ENCODE assay signal across 26 cellular contexts in genomic region chr6:69775450-69775849, GRCh38.
"Had no signal": no experiment of that assay in that cellular context is flagged by ENCODE, and none has a peak within 500 bp of the region (broad histone marks: within the 10 kb centered on the region; RNA-seq: fewer than 3 reads in every experiment).

No MANE protein-coding gene starts in this region.

- H3K27me3 ChIP-seq: esophagus muscularis mucosa, foreskin keratinocyte, heart left ventricle, left lung had no signal

- ATAC-seq: activated T-cell treated with anti-CD3 and anti-CD28 coated beads, Interleukin-2, amount 50 U/mL, for 4 hours; activated T-helper 17 cell treated with anti-CD3 and anti-CD28 coated beads, Interleukin-2, amount 50 U/mL, for 72 hours; foreskin keratinocyte; heart left ventricle; left lung; lower lobe of right lung; natural killer cell treated with Interleukin-12 subunit alpha and Interleukin-12 subunit beta and Interleukin-15 and Interleukin-18, amount 100 ng/mL, for 72 hours; right cardiac atrium had no signal

- H3K36me3 ChIP-seq: WERI-Rb-1 had no signal

- H3K9me3 ChIP-seq: esophagus muscularis mucosa, heart left ventricle, left lung, lower lobe of right lung, thoracic aorta had no signal

- H3K27me3 Mint-ChIP-seq: activated CD4-positive, alpha-beta memory T cell treated with anti-CD3 and anti-CD28 coated beads, Interleukin-2, amount 10 ng/mL, durations not matched to agents 7 days and 5 days; activated CD4-positive, alpha-beta T cell treated with anti-CD3 and anti-CD28 coated beads, Interleukin-2, amount 10 ng/mL, durations not matched to agents 7 days and 5 days; activated naive CD8-positive, alpha-beta T cell; activated T-helper 17 cell treated with anti-CD3 and anti-CD28 coated beads, Interleukin-2, amount 50 U/mL, for 72 hours; central memory CD8-positive, alpha-beta T cell; dendritic cell treated with granulocyte-macrophage colony-stimulating factor and Interleukin-4, amounts not matched to agents 40 ng/mL and 50 ng/mL, for 4 days; natural killer cell treated with Interleukin-12 subunit alpha and Interleukin-12 subunit beta and Interleukin-15 and Interleukin-18, amount 100 ng/mL, for 72 hours had no signal

- H3K4me3 Mint-ChIP-seq: activated CD4-positive, alpha-beta memory T cell treated with anti-CD3 and anti-CD28 coated beads, Interleukin-2, amount 10 ng/mL, durations not matched to agents 7 days and 5 days; activated CD4-positive, alpha-beta T cell treated with anti-CD3 and anti-CD28 coated beads, Interleukin-2, amount 10 ng/mL, durations not matched to agents 7 days and 5 days; activated naive CD8-positive, alpha-beta T cell; activated T-cell treated with anti-CD3 and anti-CD28 coated beads, Interleukin-2, amount 50 U/mL, for 4 hours; activated T-helper 17 cell treated with anti-CD3 and anti-CD28 coated beads, Interleukin-2, amount 50 U/mL, for 72 hours; central memory CD8-positive, alpha-beta T cell; dendritic cell treated with granulocyte-macrophage colony-stimulating factor and Interleukin-4, amounts not matched to agents 40 ng/mL and 50 ng/mL, for 4 days; natural killer cell treated with Interleukin-12 subunit alpha and Interleukin-12 subunit beta and Interleukin-15 and Interleukin-18, amount 100 ng/mL, for 72 hours had no signal

- H3K27ac ChIP-seq: esophagus muscularis mucosa, foreskin keratinocyte, heart left ventricle, left lung, lower lobe of right lung, thoracic aorta, WERI-Rb-1 had no signal

- H3K9me3 Mint-ChIP-seq: activated CD4-positive, alpha-beta T cell treated with anti-CD3 and anti-CD28 coated beads, Interleukin-2, amount 10 ng/mL, durations not matched to agents 7 days and 5 days; activated T-helper 17 cell treated with anti-CD3 and anti-CD28 coated beads, Interleukin-2, amount 50 U/mL, for 72 hours; central memory CD8-positive, alpha-beta T cell; dendritic cell treated with granulocyte-macrophage colony-stimulating factor and Interleukin-4, amounts not matched to agents 40 ng/mL and 50 ng/mL, for 4 days; natural killer cell treated with Interleukin-12 subunit alpha and Interleukin-12 subunit beta and Interleukin-15 and Interleukin-18, amount 100 ng/mL, for 72 hours had no signal

- H3K4me3 ChIP-seq: esophagus muscularis mucosa, heart left ventricle, left lung, lower lobe of right lung, thoracic aorta had no signal

- H3K27ac Mint-ChIP-seq: activated CD4-positive, alpha-beta memory T cell treated with anti-CD3 and anti-CD28 coated beads, Interleukin-2, amount 10 ng/mL, durations not matched to agents 7 days and 5 days; activated CD4-positive, alpha-beta T cell treated with anti-CD3 and anti-CD28 coated beads, Interleukin-2, amount 10 ng/mL, durations not matched to agents 7 days and 5 days; activated naive CD8-positive, alpha-beta T cell; activated T-helper 17 cell treated with anti-CD3 and anti-CD28 coated beads, Interleukin-2, amount 50 U/mL, for 72 hours; dendritic cell treated with granulocyte-macrophage colony-stimulating factor and Interleukin-4, amounts not matched to agents 40 ng/mL and 50 ng/mL, for 4 days had no signal

- FAIRE-seq: bronchial epithelial cell, urothelium cell line had no signal

- H3K4me1 ChIP-seq: left lung, lower lobe of right lung had no signal

- DNase-seq: activated CD4-positive, alpha-beta memory T cell treated with anti-CD3 and anti-CD28 coated beads, Interleukin-2, amount 10 ng/mL, durations not matched to agents 7 days and 5 days; activated CD4-positive, alpha-beta T cell treated with anti-CD3 and anti-CD28 coated beads, Interleukin-2, amount 10 ng/mL, durations not matched to agents 7 days and 5 days; activated CD4-positive, CD25-positive, alpha-beta regulatory T cell treated with anti-CD3 and anti-CD28 coated beads, Interleukin-2, amount 50 U/mL, for 72 hours; activated T-cell treated with anti-CD3 and anti-CD28 coated beads, Interleukin-2, amount 50 U/mL, for 4 hours; anterior cingulate cortex; foreskin keratinocyte; heart left ventricle; kidney glomerular epithelial cell; left lung; lower lobe of right lung; mesendoderm; posterior cingulate gyrus; right cardiac atrium; stimulated activated naive CD4-positive, alpha-beta T cell; T-helper 9 cell; trophoblast cell; WERI-Rb-1 had no signal
